9 cellular contexts compared by ENCODE assay signal in genomic region chr20:57396212-57396611, GRCh38. TPM values are rescaled to one million over a fixed set of nuclear protein-coding genes. Genes with fewer than 3 reads are reported as not detected.
DNase-seq lines count a peak whose midpoint lies in the region; ATAC-seq and TF ChIP-seq lines count a peak whose summit lies in the region.
"Had no signal": no experiment of that assay in that cellular context is flagged by ENCODE, and none has a peak within 500 bp of the region (broad histone marks: within the 10 kb centered on the region; RNA-seq: fewer than 3 reads in every experiment).

No MANE protein-coding gene starts in this region.

- H3K4me1 ChIP-seq in BLaER1 treated with 17β-estradiol and CSF1 and Interleukin-3, amounts not matched to agents 10 nM and 100 nM, result peaks cover 79 to 84% (median 82%) of the 10 kb centered on the region in 10 experiments
- H3K4me1 ChIP-seq in OCI-LY7 (ENCODE audit: insufficient read depth, low read length, poor library complexity, severe bottlenecking), result peaks cover 84% of the 10 kb centered on the region
- peaks cover 82% of the 10 kb centered on the region for H3K4me1 ChIP-seq in effector memory CD4-positive, alpha-beta T cell (ENCODE audit: control insufficient read depth, insufficient read depth, low read length, poor library complexity, severe bottlenecking)
- peaks cover 39% of the 10 kb centered on the region for H3K4me1 ChIP-seq in neural progenitor cell

- peaks cover 31% of the 10 kb centered on the region for H3F3A ChIP-seq in neural progenitor cell (ENCODE audit: low read depth)

- POLR2A ChIA-PET in OCI-LY7 (lab: Charles Lee), result interaction anchor here (1.1 kb wide), 1 partner anchor 85 kb away, joined by 4 read pairs; no protein-coding TSS in a partner anchor

- H2AFZ ChIP-seq in OCI-LY7 (ENCODE audit: low read length) (no peak overlapping the region), neural progenitor cell (replicated peaks) (no peak overlapping the region)

- peaks cover 11% of the 10 kb centered on the region for H3K36me3 Mint-ChIP-seq in neural progenitor cell

- peak overlapping the region; percentile 69 for H3K27ac Mint-ChIP-seq in neural progenitor cell

- CTCF ChIA-PET in OCI-LY7 (lab: Charles Lee; ENCODE audit: unreplicated experiment), result interaction anchor here (0.6 kb wide), 1 partner anchor 39 kb away, joined by 3 read pairs; no protein-coding TSS in a partner anchor

- DNase-seq in OCI-LY7 (ENCODE audit: low spot score) (no peak), neural progenitor cell (ENCODE audit: low spot score) (no peak), putamen (ENCODE audit: low spot score) (no peak), NCI-H2227 (lab: John Stamatoyannopoulos, UW; ENCODE audit: unreplicated experiment) (no peak)
- DNase-seq in effector memory CD4-positive, alpha-beta T cell, result no peak

- H3K27me3 ChIP-seq in BLaER1 treated with 17β-estradiol and CSF1 and Interleukin-3, amounts not matched to agents 10 nM and 100 nM, result no peaks in the 10 kb centered on the region
- no peaks in the 10 kb centered on the region for H3K27me3 ChIP-seq in effector memory CD4-positive, alpha-beta T cell (replicated peaks; ENCODE audit: control insufficient read depth, insufficient read depth, low read length, poor library complexity, severe bottlenecking)
- no peaks in the 10 kb centered on the region for H3K27me3 ChIP-seq in neural progenitor cell

- peak overlapping the region; percentile 86 to 100 (median 98); a peak in 21 of 22 replicates for H3K9ac ChIP-seq in BLaER1 treated with 17β-estradiol and CSF1 and Interleukin-3, amounts not matched to agents 10 nM and 100 nM
- no peak overlapping the region for H3K9ac ChIP-seq in neural progenitor cell

- H3K27me3 Mint-ChIP-seq in neural progenitor cell (ENCODE audit: insufficient read depth, low read depth), result peaks cover 4% of the 10 kb centered on the region

- intact Hi-C loops in OCI-LY7 (cut with micrococcal nuclease; ENCODE audit: unreplicated experiment), result loop anchor here (10.0 kb wide), 1 partner anchor 1769 kb away; the partner anchor contains the start of gene ZNF831

- BruUV-seq in OCI-LY7 (replicated peaks; lab: Mats Ljungman, UMichigan), result no TSS peak

- H3K36me3 ChIP-seq in BLaER1 treated with 17β-estradiol and CSF1 and Interleukin-3, amounts not matched to agents 10 nM and 100 nM, result peaks cover 55 to 93% (median 92%) of the 10 kb centered on the region in 11 experiments
- H3K36me3 ChIP-seq in OCI-LY7 (ENCODE audit: insufficient read depth, low read length) (peaks cover 88% of the 10 kb centered on the region), neural progenitor cell (no peaks in the 10 kb centered on the region)
- H3K36me3 ChIP-seq in effector memory CD4-positive, alpha-beta T cell (ENCODE audit: control insufficient read depth, insufficient read depth, low read length), result peaks cover 57% of the 10 kb centered on the region

- ATAC-seq in activated CD4-positive, CD25-positive, alpha-beta regulatory T cell treated with anti-CD3 and anti-CD28 coated beads, Interleukin-2, amount 50 U/mL, for 24 hours, result no peak
- no peak for ATAC-seq in GM21717 (IDR thresholded peaks at IDR 0.05; ENCODE audit: unreplicated experiment)
- ATAC-seq: Panc1 had no signal

- peak overlapping the region; percentile 95 to 100 (median 99) for H3K4me2 ChIP-seq in BLaER1 treated with 17β-estradiol and CSF1 and Interleukin-3, amounts not matched to agents 10 nM and 100 nM
- H3K4me2 ChIP-seq in OCI-LY7 (ENCODE audit: low read length), result peak overlapping the region; percentile 91
- peak overlapping the region; percentile 64 for H3K4me2 ChIP-seq in neural progenitor cell

- H3K4me3 ChIP-seq in BLaER1 treated with 17β-estradiol and CSF1 and Interleukin-3, amounts not matched to agents 10 nM and 100 nM, result peak overlapping the region in 8 of 10 experiments; percentile 13 to 100 (median 96); a peak in 16 of 20 replicates
- H3K4me3 ChIP-seq in OCI-LY7 (ENCODE audit: low read depth, low read length, poor library complexity, severe bottlenecking), result peak overlapping the region; percentile 99
- H3K4me3 ChIP-seq in effector memory CD4-positive, alpha-beta T cell (ENCODE audit: insufficient read depth, low read depth, low read length, poor library complexity, severe bottlenecking), result no peak overlapping the region
- peak overlapping the region; percentile 14 for H3K4me3 ChIP-seq in neural progenitor cell

- TF ChIP-seq CTCF in OCI-LY7 (conservative IDR thresholded peaks at IDR 0.05; ENCODE audit: low read length), result no peak
- TF ChIP-seq CTCF in neural progenitor cell (IDR thresholded peaks at IDR 0.05), result no peak

- peaks cover 0 to 11% (median 0%) of the 10 kb centered on the region in 11 experiments; a peak in 6 of 22 replicates for H3K9me3 ChIP-seq in BLaER1 treated with 17β-estradiol and CSF1 and Interleukin-3, amounts not matched to agents 10 nM and 100 nM (replicated peaks in 1 of 11)
- H3K9me3 ChIP-seq in OCI-LY7 (ENCODE audit: low read length) (no peaks in the 10 kb centered on the region), neural progenitor cell (ENCODE audit: low read depth) (no peaks in the 10 kb centered on the region)
- no peaks in the 10 kb centered on the region for H3K9me3 ChIP-seq in effector memory CD4-positive, alpha-beta T cell (ENCODE audit: control insufficient read depth, low read length)

- H3K9me2 ChIP-seq in OCI-LY7 (ENCODE audit: insufficient read depth, low read length), result no peaks in the 10 kb centered on the region

- H3K4me3 Mint-ChIP-seq in neural progenitor cell, result peak overlapping the region; percentile 50

- H3K27ac ChIP-seq in BLaER1 treated with 17β-estradiol and CSF1 and Interleukin-3, amounts not matched to agents 10 nM and 100 nM, result peak overlapping the region in 10 of 11 experiments; percentile 38 to 98 (median 94); a peak in 19 of 22 replicates
- H3K27ac ChIP-seq in OCI-LY7 (ENCODE audit: low read depth, low read length, poor library complexity, severe bottlenecking) (peak overlapping the region; percentile 97), neural progenitor cell (no peak overlapping the region)
- H3K27ac ChIP-seq in effector memory CD4-positive, alpha-beta T cell (ENCODE audit: insufficient read depth, low read length, poor library complexity, severe bottlenecking), result peak overlapping the region; percentile 8

- H3K79me2 ChIP-seq in OCI-LY7 (ENCODE audit: insufficient read depth, low read depth, low read length) (peaks cover 89% of the 10 kb centered on the region), neural progenitor cell (ENCODE audit: low read depth) (peaks cover 90% of the 10 kb centered on the region)

- H4K20me1 ChIP-seq in BLaER1 treated with 17β-estradiol and CSF1 and Interleukin-3, amounts not matched to agents 10 nM and 100 nM, result peaks cover 90 to 100% (median 98%) of the 10 kb centered on the region in 11 experiments
- H4K20me1 ChIP-seq in OCI-LY7 (ENCODE audit: insufficient read depth, low read length), result peaks cover 22% of the 10 kb centered on the region
- peaks cover 69% of the 10 kb centered on the region for H4K20me1 ChIP-seq in neural progenitor cell (ENCODE audit: low read depth)

- H3K9me3 Mint-ChIP-seq in neural progenitor cell, result no peaks in the 10 kb centered on the region

- peaks cover 52% of the 10 kb centered on the region for H3K4me1 Mint-ChIP-seq in neural progenitor cell

RNA-seq across cellular contexts. Expression of gene RBM38, which starts 5.0 kb away (rescaled TPM):
- total RNA-seq in OCI-LY7 (2014; rRNA removed; shearing (Covaris generic)), result 136 and 174 TPM in 2 replicates
- total RNA-seq in OCI-LY7 (2022) (119 and 128 TPM in 2 replicates), neural progenitor cell (ENCODE audit: low replicate concordance) (26.6 and 53.4 TPM in 2 replicates)

RNA-seq across cellular contexts. Expression of gene RAE1, which starts 45.2 kb away (rescaled TPM):
- 50.5 and 55.0 TPM in 2 replicates for total RNA-seq in OCI-LY7 (2014; rRNA removed; shearing (Covaris generic))
- 57.4 and 58.2 TPM in 2 replicates for total RNA-seq in OCI-LY7 (2022)
- total RNA-seq in neural progenitor cell (ENCODE audit: low replicate concordance), result 50.2 and 77.6 TPM in 2 replicates
